In genomic region chr2:201185863-201186262, GRCh38 we compare ENCODE assay signal across 18 cellular contexts. TPM values are rescaled to one million over a fixed set of nuclear protein-coding genes. Genes with fewer than 3 reads are reported as not detected.
DNase-seq lines count a peak whose midpoint lies in the region; ATAC-seq, FAIRE-seq and TF ChIP-seq lines count a peak whose summit lies in the region.
"Had no signal": no experiment of that assay in that cellular context is flagged by ENCODE, and none has a peak within 500 bp of the region (broad histone marks: within the 10 kb centered on the region; RNA-seq: fewer than 3 reads in every experiment).

No MANE protein-coding gene starts in this region.

- TF ChIP-seq POLR2A in GM12891 (IDR thresholded peaks at IDR 0.05; ENCODE audit: low read depth, low read length) = no peak
- TF ChIP-seq POLR2A in esophagus squamous epithelium (IDR thresholded peaks at IDR 0.05) = no peak

- POLR2A ChIA-PET in activated CD8-positive, alpha-beta T cell treated with anti-CD3 and anti-CD28 coated beads, Interleukin-2, amount 10 ng/mL, durations not matched to agents 7 days and 5 days (lab: Charles Lee) = interaction anchor here (0.6 to 1.6 kb wide), 7 partner anchors 8 to 74 kb away, joined by 3 to 15 read pairs (median 4); partner anchors contain the start of gene CASP8

- H3K27me3 ChIP-seq in esophagus squamous epithelium = no peaks in the 10 kb centered on the region
- H3K27me3 ChIP-seq: breast epithelium had no signal

- H3K4me1 Mint-ChIP-seq in CD14-positive monocyte = peaks cover 55% of the 10 kb centered on the region
- H3K4me1 Mint-ChIP-seq in activated CD8-positive, alpha-beta T cell treated with anti-CD3 and anti-CD28 coated beads, Interleukin-2, amount 10 ng/mL, durations not matched to agents 7 days and 5 days (ENCODE audit: low read depth) = peaks cover 59% of the 10 kb centered on the region
- H3K4me1 Mint-ChIP-seq in memory B cell = peaks cover 34% of the 10 kb centered on the region
- H3K4me1 Mint-ChIP-seq: neural crest cell had no signal

- H3K4me3 Mint-ChIP-seq in CD14-positive monocyte (peak overlapping the region; percentile 39 to 95), memory B cell (peak overlapping the region; percentile 94)
- H3K4me3 Mint-ChIP-seq in activated CD8-positive, alpha-beta T cell treated with anti-CD3 and anti-CD28 coated beads, Interleukin-2, amount 10 ng/mL, durations not matched to agents 7 days and 5 days = peak overlapping the region; percentile 97
- H3K4me3 Mint-ChIP-seq: neural crest cell had no signal

- DNase-seq in CD14-positive monocyte (ENCODE audit: low spot score) = no peak
- DNase-seq in GM12891 (ENCODE audit: insufficient read length, low spot score) = no peak
- peak; percentile 31 for DNase-seq in activated CD8-positive, alpha-beta T cell treated with anti-CD3 and anti-CD28 coated beads, Interleukin-2, amount 10 ng/mL, durations not matched to agents 7 days and 5 days
- no peak for DNase-seq in memory B cell (ENCODE audit: low spot score in 2 of 2)
- DNase-seq in NCI-H526 (lab: John Stamatoyannopoulos, UW) = no peak
- DNase-seq in HuH-7.5 (ENCODE audit: low spot score) = no peak
- DNase-seq in COLO668 (lab: John Stamatoyannopoulos, UW; ENCODE audit: unreplicated experiment) = no peak
- no peak for DNase-seq in esophagus squamous epithelium (lab: John Stamatoyannopoulos, UW)
- DNase-seq: GOT3, left colon, NCI-H1694, NCI-H524 treated with DMSO at 0.1 percent for 48 hours, substantia nigra had no signal

- peak overlapping the region in 1 of 4 donors; percentile 65 for H3K4me3 ChIP-seq in esophagus squamous epithelium

- no peaks in the 10 kb centered on the region for H3K27me3 Mint-ChIP-seq in CD14-positive monocyte (ENCODE audit: low read depth in 3 of 3)
- no peaks in the 10 kb centered on the region for H3K27me3 Mint-ChIP-seq in activated CD8-positive, alpha-beta T cell treated with anti-CD3 and anti-CD28 coated beads, Interleukin-2, amount 10 ng/mL, durations not matched to agents 7 days and 5 days (ENCODE audit: low read depth)
- H3K27me3 Mint-ChIP-seq in memory B cell = no peaks in the 10 kb centered on the region

- CTCF ChIA-PET in activated CD8-positive, alpha-beta T cell treated with anti-CD3 and anti-CD28 coated beads, Interleukin-2, amount 10 ng/mL, durations not matched to agents 7 days and 5 days (lab: Charles Lee) = interaction anchor here (0.9 to 13.8 kb wide), 10 partner anchors 8 to 285 kb away, joined by 3 to 233 read pairs (median 4); partner anchors contain the start of gene CASP8

- intact Hi-C loops in CD14-positive monocyte (cut with micrococcal nuclease) = loop anchor here in 1 of 2 donors (10.0 kb wide), 1 partner anchor 221 kb away; the partner anchor contains the start of gene ORC2
- intact Hi-C loops in esophagus squamous epithelium (cut with DNase I) = loop anchor here (5.0 kb wide), 1 partner anchor 41 kb away; no protein-coding TSS in a partner anchor

- no peak for ATAC-seq in activated CD8-positive, alpha-beta T cell treated with anti-CD3 and anti-CD28 coated beads, Interleukin-2, amount 10 ng/mL, durations not matched to agents 7 days and 5 days
- ATAC-seq in memory B cell (ENCODE audit: low read depth) = no peak
- ATAC-seq: left colon had no signal

- TF ChIP-seq CTCF in CD14-positive monocyte (IDR thresholded peaks at IDR 0.05) (no peak), esophagus squamous epithelium (IDR thresholded peaks at IDR 0.05) (no peak)

- no peaks in the 10 kb centered on the region for H3K9me3 Mint-ChIP-seq in CD14-positive monocyte
- peaks cover 4% of the 10 kb centered on the region for H3K9me3 Mint-ChIP-seq in activated CD8-positive, alpha-beta T cell treated with anti-CD3 and anti-CD28 coated beads, Interleukin-2, amount 10 ng/mL, durations not matched to agents 7 days and 5 days (ENCODE audit: insufficient read depth)
- H3K9me3 Mint-ChIP-seq in memory B cell = no peaks in the 10 kb centered on the region

- H3K4me1 ChIP-seq in esophagus squamous epithelium = peaks cover 0 to 63% (median 14%) of the 10 kb centered on the region in 3 donors
- H3K4me1 ChIP-seq: breast epithelium had no signal

- H3K36me3 ChIP-seq in esophagus squamous epithelium = peaks cover 0 to 37% (median 0%) of the 10 kb centered on the region in 3 donors
- H3K36me3 ChIP-seq: breast epithelium had no signal

- WGBS in esophagus squamous epithelium, 2 donors = 50 to 55% methylated on average over 2 to 4 of the region's 4 CpGs

- no peaks in the 10 kb centered on the region for H3K9me3 ChIP-seq in esophagus squamous epithelium
- H3K9me3 ChIP-seq: breast epithelium had no signal

- no peak for FAIRE-seq in GM12891 (lab: Jason Lieb, UNC)
- FAIRE-seq: endometrium, G401.6, TTC549 had no signal

- H3K27ac Mint-ChIP-seq in CD14-positive monocyte = peak overlapping the region in 4 of 7 donors; percentile 18 to 81 (median 60)
- H3K27ac Mint-ChIP-seq in activated CD8-positive, alpha-beta T cell treated with anti-CD3 and anti-CD28 coated beads, Interleukin-2, amount 10 ng/mL, durations not matched to agents 7 days and 5 days = peak overlapping the region; percentile 85
- H3K27ac Mint-ChIP-seq in memory B cell = peak overlapping the region; percentile 60

- H3K27ac ChIP-seq in esophagus squamous epithelium = peak overlapping the region in 2 of 4 donors; percentile 3 to 73

- peaks cover 42 to 52% of the 10 kb centered on the region in 2 donors for H3K36me3 Mint-ChIP-seq in CD14-positive monocyte
- H3K36me3 Mint-ChIP-seq in activated CD8-positive, alpha-beta T cell treated with anti-CD3 and anti-CD28 coated beads, Interleukin-2, amount 10 ng/mL, durations not matched to agents 7 days and 5 days (ENCODE audit: low read depth) = peaks cover 70% of the 10 kb centered on the region
- peaks cover 16% of the 10 kb centered on the region for H3K36me3 Mint-ChIP-seq in memory B cell

TF ChIP-seq in GM12891, 5 proteins besides CTCF, POLR2A, EP300 and RAD21:
- TF ChIP-seq SPI1 (IDR thresholded peaks at IDR 0.05; ENCODE audit: low read depth, low read length) (peak; percentile 75), POLR2AphosphoS5 (IDR thresholded peaks at IDR 0.05; ENCODE audit: low read depth, low read length) (no peak)

RNA-seq across cellular contexts. Expression of gene CASP10, which starts 2.9 kb away (rescaled TPM):
- polyA plus RNA-seq in CD14-positive monocyte = 10 to 100 TPM; 17.7 to 18.9 TPM
- 3.9 TPM for polyA plus RNA-seq in GM12891 (2012; ENCODE audit: low read depth, missing spikeins)
- total RNA-seq in activated CD8-positive, alpha-beta T cell treated with anti-CD3 and anti-CD28 coated beads, Interleukin-2, amount 10 ng/mL, durations not matched to agents 7 days and 5 days = 10 to 100 TPM; 40.7 to 42.8 TPM
- 10 to 100 TPM in 3 of 4 donors, 1 to 10 TPM in 1; 9.0 to 22.0 (median 15.0) TPM for total RNA-seq in esophagus squamous epithelium
- total RNA-seq: neural crest cell had no signal
